23 cellular contexts compared by ENCODE assay signal in genomic region chr11:37984991-37985390, GRCh38.
"Had no signal": no experiment of that assay in that cellular context is flagged by ENCODE, and none has a peak within 500 bp of the region (broad histone marks: within the 10 kb centered on the region; RNA-seq: fewer than 3 reads in every experiment).

No MANE protein-coding gene starts in this region.

- H3K4me3 Mint-ChIP-seq: activated CD4-positive, alpha-beta T cell treated with anti-CD3 and anti-CD28 coated beads, Interleukin-2, amount 10 ng/mL, durations not matched to agents 24 days and 14 days; activated CD8-positive, alpha-beta T cell treated with anti-CD3 and anti-CD28 coated beads, Interleukin-2, amount 10 ng/mL, durations not matched to agents 7 days and 5 days; activated naive CD4-positive, alpha-beta T cell treated with anti-CD3 and anti-CD28 coated beads for 36 hours; activated T-cell treated with anti-CD3 and anti-CD28 coated beads, Interleukin-2, amount 50 U/mL, for 24 hours; brain had no signal

- H3K27ac ChIP-seq: adrenal gland, SJCRH30, SK-N-MC had no signal

- H3K27me3 ChIP-seq: adrenal gland, MG63, SJCRH30 had no signal

- H3K27ac Mint-ChIP-seq: activated CD4-positive, alpha-beta T cell treated with anti-CD3 and anti-CD28 coated beads, Interleukin-2, amount 10 ng/mL, durations not matched to agents 24 days and 14 days; activated CD8-positive, alpha-beta T cell treated with anti-CD3 and anti-CD28 coated beads, Interleukin-2, amount 10 ng/mL, durations not matched to agents 7 days and 5 days; activated naive CD4-positive, alpha-beta T cell treated with anti-CD3 and anti-CD28 coated beads for 36 hours; activated naive CD4-positive, alpha-beta T cell treated with anti-CD3 and anti-CD28 coated beads, Interleukin-2, amount 50 U/mL, for 72 hours; activated T-cell treated with anti-CD3 and anti-CD28 coated beads, Interleukin-2, amount 50 U/mL, for 24 hours; brain had no signal

- ATAC-seq: activated CD8-positive, alpha-beta T cell treated with anti-CD3 and anti-CD28 coated beads, Interleukin-2, amount 10 ng/mL, durations not matched to agents 7 days and 5 days; activated naive CD4-positive, alpha-beta T cell treated with anti-CD3 and anti-CD28 coated beads, Interleukin-2, amount 50 U/mL, for 72 hours; Panc1 had no signal

- H3K36me3 ChIP-seq: adrenal gland, MG63, SJCRH30 had no signal

- H3K36me3 Mint-ChIP-seq: activated naive CD4-positive, alpha-beta T cell treated with anti-CD3 and anti-CD28 coated beads, Interleukin-2, amount 50 U/mL, for 72 hours; brain had no signal

- H3K4me1 ChIP-seq: SJCRH30 had no signal

- H3K9me3 ChIP-seq: adrenal gland, SJCRH30 had no signal

- DNase-seq: activated CD4-positive, alpha-beta T cell treated with anti-CD3 and anti-CD28 coated beads, Interleukin-2, amount 10 ng/mL, durations not matched to agents 24 days and 14 days; activated CD4-positive, alpha-beta T cell treated with anti-CD3 and anti-CD28 coated beads, Interleukin-2, amount 50 U/mL, for 4 hours; activated CD8-positive, alpha-beta T cell treated with anti-CD3 and anti-CD28 coated beads, Interleukin-2, amount 10 ng/mL, durations not matched to agents 7 days and 5 days; activated gamma-delta T cell treated with Interleukin-2 at 50 U/mL for 16 hours; activated naive CD4-positive, alpha-beta T cell treated with anti-CD3 and anti-CD28 coated beads for 36 hours; activated T-cell treated with anti-CD3 and anti-CD28 coated beads, Interleukin-2, amount 50 U/mL, for 24 hours; adrenal gland; anterior cingulate cortex; Karpas-422; KBM-7; MG63; NCI-H1092; NCI-H1436 treated with DMSO at 0.1 percent for 48 hours; NCI-H1694 treated with DMSO at 0.1 percent for 48 hours; NCI-H2029; NCI-H345; NCI-H524 treated with DMSO at 0.1 percent for 48 hours; SHP77; SJCRH30 had no signal

- H3K4me3 ChIP-seq: adrenal gland, MG63, SJCRH30, SK-N-MC had no signal

- H3K27me3 Mint-ChIP-seq: activated CD4-positive, alpha-beta T cell treated with anti-CD3 and anti-CD28 coated beads, Interleukin-2, amount 10 ng/mL, durations not matched to agents 24 days and 14 days; activated T-cell treated with anti-CD3 and anti-CD28 coated beads, Interleukin-2, amount 50 U/mL, for 24 hours had no signal

- H3K4me1 Mint-ChIP-seq: activated CD4-positive, alpha-beta T cell treated with anti-CD3 and anti-CD28 coated beads, Interleukin-2, amount 10 ng/mL, durations not matched to agents 24 days and 14 days had no signal

- H3K9me3 Mint-ChIP-seq: activated CD4-positive, alpha-beta T cell treated with anti-CD3 and anti-CD28 coated beads, Interleukin-2, amount 10 ng/mL, durations not matched to agents 24 days and 14 days had no signal
